In the genomic region with DNA sequence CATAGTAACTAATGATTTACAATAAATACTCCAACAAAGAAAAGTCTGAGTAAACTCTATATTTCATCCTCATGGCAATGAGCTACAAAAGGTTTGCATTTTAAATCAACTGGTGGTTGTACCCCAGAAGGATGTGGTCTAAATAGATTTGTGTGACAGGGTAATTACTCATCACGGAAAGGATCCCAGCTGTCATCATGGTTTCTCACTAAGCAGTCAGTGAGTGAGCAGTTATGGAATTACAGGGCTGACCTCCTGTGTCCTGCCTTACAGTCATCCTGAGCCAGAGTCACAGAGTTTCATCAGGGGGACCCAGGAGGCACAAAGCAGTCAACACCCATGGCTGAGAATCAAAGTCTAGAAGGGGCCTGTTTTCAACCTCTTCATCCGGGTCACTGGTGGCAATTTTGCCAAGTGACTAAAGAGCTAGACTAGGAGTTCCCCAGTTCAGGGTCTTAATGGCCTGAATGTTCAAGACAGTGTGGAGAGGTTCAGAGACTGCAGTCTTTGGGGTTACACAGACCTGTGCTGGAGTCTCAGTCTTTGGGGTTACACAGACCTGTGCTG, we compare ENCODE assay signal across 1 cellular context.
TF ChIP-seq lines count a peak whose summit lies in the region.

No MANE protein-coding gene starts in this region.

TF ChIP-seq in GM12878, 131 proteins besides CTCF, POLR2A, EP300 and RAD21 (continued from another document and continues in another):
- TF ChIP-seq, protein P1, sequence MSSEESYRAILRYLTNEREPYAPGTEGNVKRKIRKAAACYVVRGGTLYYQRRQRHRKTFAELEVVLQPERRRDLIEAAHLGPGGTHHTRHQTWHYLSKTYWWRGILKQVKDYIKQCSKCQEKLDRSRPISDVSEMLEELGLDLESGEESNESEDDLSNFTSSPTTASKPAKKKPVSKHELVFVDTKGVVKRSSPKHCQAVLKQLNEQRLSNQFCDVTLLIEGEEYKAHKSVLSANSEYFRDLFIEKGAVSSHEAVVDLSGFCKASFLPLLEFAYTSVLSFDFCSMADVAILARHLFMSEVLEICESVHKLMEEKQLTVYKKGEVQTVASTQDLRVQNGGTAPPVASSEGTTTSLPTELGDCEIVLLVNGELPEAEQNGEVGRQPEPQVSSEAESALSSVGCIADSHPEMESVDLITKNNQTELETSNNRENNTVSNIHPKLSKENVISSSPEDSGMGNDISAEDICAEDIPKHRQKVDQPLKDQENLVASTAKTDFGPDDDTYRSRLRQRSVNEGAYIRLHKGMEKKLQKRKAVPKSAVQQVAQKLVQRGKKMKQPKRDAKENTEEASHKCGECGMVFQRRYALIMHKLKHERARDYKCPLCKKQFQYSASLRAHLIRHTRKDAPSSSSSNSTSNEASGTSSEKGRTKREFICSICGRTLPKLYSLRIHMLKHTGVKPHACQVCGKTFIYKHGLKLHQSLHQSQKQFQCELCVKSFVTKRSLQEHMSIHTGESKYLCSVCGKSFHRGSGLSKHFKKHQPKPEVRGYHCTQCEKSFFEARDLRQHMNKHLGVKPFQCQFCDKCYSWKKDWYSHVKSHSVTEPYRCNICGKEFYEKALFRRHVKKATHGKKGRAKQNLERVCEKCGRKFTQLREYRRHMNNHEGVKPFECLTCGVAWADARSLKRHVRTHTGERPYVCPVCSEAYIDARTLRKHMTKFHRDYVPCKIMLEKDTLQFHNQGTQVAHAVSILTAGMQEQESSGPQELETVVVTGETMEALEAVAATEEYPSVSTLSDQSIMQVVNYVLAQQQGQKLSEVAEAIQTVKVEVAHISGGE (CRISPR knock-in tag; IDR thresholded peaks at IDR 0.05): no peak
- TF ChIP-seq SP1 (IDR thresholded peaks at IDR 0.05; ENCODE audit: low read depth, low read length): peak; percentile 64
- TF ChIP-seq SMARCA5 (IDR thresholded peaks at IDR 0.05): no peak
- TF ChIP-seq GABPA (IDR thresholded peaks at IDR 0.05; ENCODE audit: low read depth): 0 out of 2 replicates have a peak, but pooled peaks have one; percentile 66
- TF ChIP-seq, protein P2, sequence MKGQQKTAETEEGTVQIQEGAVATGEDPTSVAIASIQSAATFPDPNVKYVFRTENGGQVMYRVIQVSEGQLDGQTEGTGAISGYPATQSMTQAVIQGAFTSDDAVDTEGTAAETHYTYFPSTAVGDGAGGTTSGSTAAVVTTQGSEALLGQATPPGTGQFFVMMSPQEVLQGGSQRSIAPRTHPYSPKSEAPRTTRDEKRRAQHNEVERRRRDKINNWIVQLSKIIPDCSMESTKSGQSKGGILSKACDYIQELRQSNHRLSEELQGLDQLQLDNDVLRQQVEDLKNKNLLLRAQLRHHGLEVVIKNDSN (IDR thresholded peaks at IDR 0.05; ENCODE audit: borderline replicate concordance, extremely low read length, insufficient read depth, low read depth, low read length): no peak
- TF ChIP-seq FOXM1 (IDR thresholded peaks at IDR 0.05; ENCODE audit: low read depth, low read length): peak; percentile 95
- TF ChIP-seq, protein P3, sequence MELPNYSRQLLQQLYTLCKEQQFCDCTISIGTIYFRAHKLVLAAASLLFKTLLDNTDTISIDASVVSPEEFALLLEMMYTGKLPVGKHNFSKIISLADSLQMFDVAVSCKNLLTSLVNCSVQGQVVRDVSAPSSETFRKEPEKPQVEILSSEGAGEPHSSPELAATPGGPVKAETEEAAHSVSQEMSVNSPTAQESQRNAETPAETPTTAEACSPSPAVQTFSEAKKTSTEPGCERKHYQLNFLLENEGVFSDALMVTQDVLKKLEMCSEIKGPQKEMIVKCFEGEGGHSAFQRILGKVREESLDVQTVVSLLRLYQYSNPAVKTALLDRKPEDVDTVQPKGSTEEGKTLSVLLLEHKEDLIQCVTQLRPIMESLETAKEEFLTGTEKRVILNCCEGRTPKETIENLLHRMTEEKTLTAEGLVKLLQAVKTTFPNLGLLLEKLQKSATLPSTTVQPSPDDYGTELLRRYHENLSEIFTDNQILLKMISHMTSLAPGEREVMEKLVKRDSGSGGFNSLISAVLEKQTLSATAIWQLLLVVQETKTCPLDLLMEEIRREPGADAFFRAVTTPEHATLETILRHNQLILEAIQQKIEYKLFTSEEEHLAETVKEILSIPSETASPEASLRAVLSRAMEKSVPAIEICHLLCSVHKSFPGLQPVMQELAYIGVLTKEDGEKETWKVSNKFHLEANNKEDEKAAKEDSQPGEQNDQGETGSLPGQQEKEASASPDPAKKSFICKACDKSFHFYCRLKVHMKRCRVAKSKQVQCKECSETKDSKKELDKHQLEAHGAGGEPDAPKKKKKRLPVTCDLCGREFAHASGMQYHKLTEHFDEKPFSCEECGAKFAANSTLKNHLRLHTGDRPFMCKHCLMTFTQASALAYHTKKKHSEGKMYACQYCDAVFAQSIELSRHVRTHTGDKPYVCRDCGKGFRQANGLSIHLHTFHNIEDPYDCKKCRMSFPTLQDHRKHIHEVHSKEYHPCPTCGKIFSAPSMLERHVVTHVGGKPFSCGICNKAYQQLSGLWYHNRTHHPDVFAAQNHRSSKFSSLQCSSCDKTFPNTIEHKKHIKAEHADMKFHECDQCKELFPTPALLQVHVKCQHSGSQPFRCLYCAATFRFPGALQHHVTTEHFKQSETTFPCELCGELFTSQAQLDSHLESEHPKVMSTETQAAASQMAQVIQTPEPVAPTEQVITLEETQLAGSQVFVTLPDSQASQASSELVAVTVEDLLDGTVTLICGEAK (IDR thresholded peaks at IDR 0.05; ENCODE audit: borderline replicate concordance): no peak
- TF ChIP-seq BCL11A (IDR thresholded peaks at IDR 0.05; ENCODE audit: low read depth, low read length): peak; percentile 96
- TF ChIP-seq, protein P4, sequence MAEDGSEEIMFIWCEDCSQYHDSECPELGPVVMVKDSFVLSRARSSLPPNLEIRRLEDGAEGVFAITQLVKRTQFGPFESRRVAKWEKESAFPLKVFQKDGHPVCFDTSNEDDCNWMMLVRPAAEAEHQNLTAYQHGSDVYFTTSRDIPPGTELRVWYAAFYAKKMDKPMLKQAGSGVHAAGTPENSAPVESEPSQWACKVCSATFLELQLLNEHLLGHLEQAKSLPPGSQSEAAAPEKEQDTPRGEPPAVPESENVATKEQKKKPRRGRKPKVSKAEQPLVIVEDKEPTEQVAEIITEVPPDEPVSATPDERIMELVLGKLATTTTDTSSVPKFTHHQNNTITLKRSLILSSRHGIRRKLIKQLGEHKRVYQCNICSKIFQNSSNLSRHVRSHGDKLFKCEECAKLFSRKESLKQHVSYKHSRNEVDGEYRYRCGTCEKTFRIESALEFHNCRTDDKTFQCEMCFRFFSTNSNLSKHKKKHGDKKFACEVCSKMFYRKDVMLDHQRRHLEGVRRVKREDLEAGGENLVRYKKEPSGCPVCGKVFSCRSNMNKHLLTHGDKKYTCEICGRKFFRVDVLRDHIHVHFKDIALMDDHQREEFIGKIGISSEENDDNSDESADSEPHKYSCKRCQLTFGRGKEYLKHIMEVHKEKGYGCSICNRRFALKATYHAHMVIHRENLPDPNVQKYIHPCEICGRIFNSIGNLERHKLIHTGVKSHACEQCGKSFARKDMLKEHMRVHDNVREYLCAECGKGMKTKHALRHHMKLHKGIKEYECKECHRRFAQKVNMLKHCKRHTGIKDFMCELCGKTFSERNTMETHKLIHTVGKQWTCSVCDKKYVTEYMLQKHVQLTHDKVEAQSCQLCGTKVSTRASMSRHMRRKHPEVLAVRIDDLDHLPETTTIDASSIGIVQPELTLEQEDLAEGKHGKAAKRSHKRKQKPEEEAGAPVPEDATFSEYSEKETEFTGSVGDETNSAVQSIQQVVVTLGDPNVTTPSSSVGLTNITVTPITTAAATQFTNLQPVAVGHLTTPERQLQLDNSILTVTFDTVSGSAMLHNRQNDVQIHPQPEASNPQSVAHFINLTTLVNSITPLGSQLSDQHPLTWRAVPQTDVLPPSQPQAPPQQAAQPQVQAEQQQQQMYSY (CRISPR knock-in tag; IDR thresholded peaks at IDR 0.05): no peak
- TF ChIP-seq HDAC6 (IDR thresholded peaks at IDR 0.05; ENCODE audit: unreplicated experiment): no peak
- TF ChIP-seq, protein P5, sequence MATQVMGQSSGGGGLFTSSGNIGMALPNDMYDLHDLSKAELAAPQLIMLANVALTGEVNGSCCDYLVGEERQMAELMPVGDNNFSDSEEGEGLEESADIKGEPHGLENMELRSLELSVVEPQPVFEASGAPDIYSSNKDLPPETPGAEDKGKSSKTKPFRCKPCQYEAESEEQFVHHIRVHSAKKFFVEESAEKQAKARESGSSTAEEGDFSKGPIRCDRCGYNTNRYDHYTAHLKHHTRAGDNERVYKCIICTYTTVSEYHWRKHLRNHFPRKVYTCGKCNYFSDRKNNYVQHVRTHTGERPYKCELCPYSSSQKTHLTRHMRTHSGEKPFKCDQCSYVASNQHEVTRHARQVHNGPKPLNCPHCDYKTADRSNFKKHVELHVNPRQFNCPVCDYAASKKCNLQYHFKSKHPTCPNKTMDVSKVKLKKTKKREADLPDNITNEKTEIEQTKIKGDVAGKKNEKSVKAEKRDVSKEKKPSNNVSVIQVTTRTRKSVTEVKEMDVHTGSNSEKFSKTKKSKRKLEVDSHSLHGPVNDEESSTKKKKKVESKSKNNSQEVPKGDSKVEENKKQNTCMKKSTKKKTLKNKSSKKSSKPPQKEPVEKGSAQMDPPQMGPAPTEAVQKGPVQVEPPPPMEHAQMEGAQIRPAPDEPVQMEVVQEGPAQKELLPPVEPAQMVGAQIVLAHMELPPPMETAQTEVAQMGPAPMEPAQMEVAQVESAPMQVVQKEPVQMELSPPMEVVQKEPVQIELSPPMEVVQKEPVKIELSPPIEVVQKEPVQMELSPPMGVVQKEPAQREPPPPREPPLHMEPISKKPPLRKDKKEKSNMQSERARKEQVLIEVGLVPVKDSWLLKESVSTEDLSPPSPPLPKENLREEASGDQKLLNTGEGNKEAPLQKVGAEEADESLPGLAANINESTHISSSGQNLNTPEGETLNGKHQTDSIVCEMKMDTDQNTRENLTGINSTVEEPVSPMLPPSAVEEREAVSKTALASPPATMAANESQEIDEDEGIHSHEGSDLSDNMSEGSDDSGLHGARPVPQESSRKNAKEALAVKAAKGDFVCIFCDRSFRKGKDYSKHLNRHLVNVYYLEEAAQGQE (IDR thresholded peaks at IDR 0.05; ENCODE audit: low read depth, low read length): no peak
- TF ChIP-seq RCOR1 (conservative IDR thresholded peaks at IDR 0.05; ENCODE audit: low read depth, low read length): no peak
- no peak for TF ChIP-seq ASH2L (IDR thresholded peaks at IDR 0.05; ENCODE audit: borderline replicate concordance, low read depth)
- TF ChIP-seq, protein P6, sequence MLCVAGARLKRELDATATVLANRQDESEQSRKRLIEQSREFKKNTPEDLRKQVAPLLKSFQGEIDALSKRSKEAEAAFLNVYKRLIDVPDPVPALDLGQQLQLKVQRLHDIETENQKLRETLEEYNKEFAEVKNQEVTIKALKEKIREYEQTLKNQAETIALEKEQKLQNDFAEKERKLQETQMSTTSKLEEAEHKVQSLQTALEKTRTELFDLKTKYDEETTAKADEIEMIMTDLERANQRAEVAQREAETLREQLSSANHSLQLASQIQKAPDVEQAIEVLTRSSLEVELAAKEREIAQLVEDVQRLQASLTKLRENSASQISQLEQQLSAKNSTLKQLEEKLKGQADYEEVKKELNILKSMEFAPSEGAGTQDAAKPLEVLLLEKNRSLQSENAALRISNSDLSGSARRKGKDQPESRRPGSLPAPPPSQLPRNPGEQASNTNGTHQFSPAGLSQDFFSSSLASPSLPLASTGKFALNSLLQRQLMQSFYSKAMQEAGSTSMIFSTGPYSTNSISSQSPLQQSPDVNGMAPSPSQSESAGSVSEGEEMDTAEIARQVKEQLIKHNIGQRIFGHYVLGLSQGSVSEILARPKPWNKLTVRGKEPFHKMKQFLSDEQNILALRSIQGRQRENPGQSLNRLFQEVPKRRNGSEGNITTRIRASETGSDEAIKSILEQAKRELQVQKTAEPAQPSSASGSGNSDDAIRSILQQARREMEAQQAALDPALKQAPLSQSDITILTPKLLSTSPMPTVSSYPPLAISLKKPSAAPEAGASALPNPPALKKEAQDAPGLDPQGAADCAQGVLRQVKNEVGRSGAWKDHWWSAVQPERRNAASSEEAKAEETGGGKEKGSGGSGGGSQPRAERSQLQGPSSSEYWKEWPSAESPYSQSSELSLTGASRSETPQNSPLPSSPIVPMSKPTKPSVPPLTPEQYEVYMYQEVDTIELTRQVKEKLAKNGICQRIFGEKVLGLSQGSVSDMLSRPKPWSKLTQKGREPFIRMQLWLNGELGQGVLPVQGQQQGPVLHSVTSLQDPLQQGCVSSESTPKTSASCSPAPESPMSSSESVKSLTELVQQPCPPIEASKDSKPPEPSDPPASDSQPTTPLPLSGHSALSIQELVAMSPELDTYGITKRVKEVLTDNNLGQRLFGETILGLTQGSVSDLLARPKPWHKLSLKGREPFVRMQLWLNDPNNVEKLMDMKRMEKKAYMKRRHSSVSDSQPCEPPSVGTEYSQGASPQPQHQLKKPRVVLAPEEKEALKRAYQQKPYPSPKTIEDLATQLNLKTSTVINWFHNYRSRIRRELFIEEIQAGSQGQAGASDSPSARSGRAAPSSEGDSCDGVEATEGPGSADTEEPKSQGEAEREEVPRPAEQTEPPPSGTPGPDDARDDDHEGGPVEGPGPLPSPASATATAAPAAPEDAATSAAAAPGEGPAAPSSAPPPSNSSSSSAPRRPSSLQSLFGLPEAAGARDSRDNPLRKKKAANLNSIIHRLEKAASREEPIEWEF (IDR thresholded peaks at IDR 0.05; ENCODE audit: insufficient replicate concordance, low read depth, low read length): no peak
- peak; percentile 79; the same call in 1 of the 2 replicates for TF ChIP-seq TBL1XR1 (IDR thresholded peaks at IDR 0.05; ENCODE audit: low read depth, low read length)
- TF ChIP-seq STAT1 (conservative IDR thresholded peaks at IDR 0.05): no peak
- TF ChIP-seq, protein P7, sequence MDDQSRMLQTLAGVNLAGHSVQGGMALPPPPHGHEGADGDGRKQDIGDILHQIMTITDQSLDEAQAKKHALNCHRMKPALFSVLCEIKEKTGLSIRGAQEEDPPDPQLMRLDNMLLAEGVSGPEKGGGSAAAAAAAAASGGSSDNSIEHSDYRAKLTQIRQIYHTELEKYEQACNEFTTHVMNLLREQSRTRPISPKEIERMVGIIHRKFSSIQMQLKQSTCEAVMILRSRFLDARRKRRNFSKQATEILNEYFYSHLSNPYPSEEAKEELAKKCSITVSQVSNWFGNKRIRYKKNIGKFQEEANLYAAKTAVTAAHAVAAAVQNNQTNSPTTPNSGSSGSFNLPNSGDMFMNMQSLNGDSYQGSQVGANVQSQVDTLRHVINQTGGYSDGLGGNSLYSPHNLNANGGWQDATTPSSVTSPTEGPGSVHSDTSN (IDR thresholded peaks at IDR 0.05; ENCODE audit: insufficient replicate concordance, low read depth, low read length): peak; percentile 88
- TF ChIP-seq MYC (IDR thresholded peaks at IDR 0.05; ENCODE audit: insufficient read depth, insufficient read length, insufficient replicate concordance, low read length, severe bottlenecking): no peak
- TF ChIP-seq SRF (IDR thresholded peaks at IDR 0.05; ENCODE audit: low read depth in 2 of 2, low read length in 2 of 2): 0 out of 4 replicates have a peak, but pooled peaks of 1 of the 2 experiments have one; percentile 55
- no peak for TF ChIP-seq SREBF2 (IDR thresholded peaks at IDR 0.05; ENCODE audit: low read length)
- TF ChIP-seq RB1 (IDR thresholded peaks at IDR 0.05; ENCODE audit: borderline replicate concordance): no peak
- peak; percentile 75 for TF ChIP-seq DPF2 (IDR thresholded peaks at IDR 0.05)
- 0 out of 3 replicates have a peak, but pooled peaks have one; percentile 45 for TF ChIP-seq POU2F2 (IDR thresholded peaks at IDR 0.05; ENCODE audit: borderline replicate concordance, low read depth, low read length)
- peak; percentile 64; the same call in 1 of the 2 replicates for TF ChIP-seq MTA3 (IDR thresholded peaks at IDR 0.05; ENCODE audit: borderline replicate concordance, low read length)
- TF ChIP-seq, protein P8, sequence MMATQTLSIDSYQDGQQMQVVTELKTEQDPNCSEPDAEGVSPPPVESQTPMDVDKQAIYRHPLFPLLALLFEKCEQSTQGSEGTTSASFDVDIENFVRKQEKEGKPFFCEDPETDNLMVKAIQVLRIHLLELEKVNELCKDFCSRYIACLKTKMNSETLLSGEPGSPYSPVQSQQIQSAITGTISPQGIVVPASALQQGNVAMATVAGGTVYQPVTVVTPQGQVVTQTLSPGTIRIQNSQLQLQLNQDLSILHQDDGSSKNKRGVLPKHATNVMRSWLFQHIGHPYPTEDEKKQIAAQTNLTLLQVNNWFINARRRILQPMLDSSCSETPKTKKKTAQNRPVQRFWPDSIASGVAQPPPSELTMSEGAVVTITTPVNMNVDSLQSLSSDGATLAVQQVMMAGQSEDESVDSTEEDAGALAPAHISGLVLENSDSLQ (IDR thresholded peaks at IDR 0.05): peak; percentile 86
